Comparison of ENCODE assay signal across 30 cellular contexts in the genomic region with DNA sequence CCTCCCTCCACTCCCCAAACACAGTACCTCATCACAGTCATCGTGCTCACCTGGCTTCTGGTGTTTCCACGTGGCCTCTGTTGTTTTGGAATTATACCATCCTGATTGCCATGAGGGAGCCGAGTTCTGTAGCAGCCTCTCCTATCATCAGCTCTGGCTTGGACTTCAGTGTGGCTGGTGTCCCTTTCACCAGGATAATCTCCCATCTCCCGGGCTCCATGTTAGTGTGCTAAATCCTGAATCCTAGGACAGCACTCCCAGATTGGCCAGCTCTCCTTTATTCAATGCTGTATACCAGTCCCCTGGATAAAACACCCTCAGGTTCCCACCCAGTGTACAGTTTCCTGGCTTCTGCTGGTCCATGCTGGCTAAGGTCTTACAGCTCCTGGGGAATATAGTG. TPM values are rescaled to one million over a fixed set of nuclear protein-coding genes. Genes with fewer than 3 reads are reported as not detected.
"Had no signal": no experiment of that assay in that cellular context is flagged by ENCODE, and none has a peak within 500 bp of the region (broad histone marks: within the 10 kb centered on the region; RNA-seq: fewer than 3 reads in every experiment).

No MANE protein-coding gene starts in this region.

- H3K4me3 ChIP-seq: colonic mucosa, gastrocnemius medialis, heart left ventricle, left lung, ovary, psoas muscle, testis, tibial artery, upper lobe of left lung had no signal

- H3K36me3 ChIP-seq: colonic mucosa, gastrocnemius medialis, heart left ventricle, left lung, ovary, tibial artery, upper lobe of left lung had no signal

- ATAC-seq: esophagus mucosa; gastrocnemius medialis; heart left ventricle; left cardiac atrium; left lung; naive thymus-derived CD8-positive, alpha-beta T cell; psoas muscle; right cardiac atrium; stimulated activated memory B cell treated with anti-CD40 and anti-IgM and Interleukin-4, amounts not matched to agents 10 μg/mL and 1 μg/mL and 100 μg/mL, for 72 hours; stimulated activated naive CD8-positive, alpha-beta T cell treated with anti-CD3 and anti-CD28 coated beads, Interleukin-15, Interleukin-2, amounts not matched to agents 100 U/mL and 50 U/mL, for 24 hours had no signal

- H3K27ac ChIP-seq: colonic mucosa, epithelial cell of prostate, gastrocnemius medialis, heart left ventricle, left lung, ovary, psoas muscle, testis, tibial artery, upper lobe of left lung had no signal

- H3K9me3 ChIP-seq: colonic mucosa, gastrocnemius medialis, heart left ventricle, left lung, ovary, psoas muscle, testis, tibial artery, upper lobe of left lung had no signal

- DNase-seq: colonic mucosa; effector CD8-positive, alpha-beta T cell; endodermal cell; foreskin fibroblast; gastrocnemius medialis; heart left ventricle; hippocampal formation; left cardiac atrium; mesendoderm; naive thymus-derived CD8-positive, alpha-beta T cell; nephron progenitor cell; occipital lobe; posterior cingulate gyrus; psoas muscle; right cardiac atrium; small intestine; stimulated activated CD4-positive, alpha-beta T cell treated with anti-CD3 and anti-CD28 coated beads, Interleukin-1b, Interleukin-23, amount 100 ng/mL, for 48 hours; stimulated activated CD4-positive, alpha-beta T cell treated with anti-CD3 and anti-CD28 coated beads, Interleukin-4, amount 100 ng/mL, for 24 hours; stimulated activated naive CD8-positive, alpha-beta T cell treated with anti-CD3 and anti-CD28 coated beads, Interleukin-15, Interleukin-2, amounts not matched to agents 100 U/mL and 50 U/mL, for 24 hours; substantia nigra; testis; tibial artery; upper lobe of left lung had no signal

- H3K27me3 ChIP-seq: colonic mucosa, gastrocnemius medialis, heart left ventricle, left lung, ovary, testis, tibial artery, upper lobe of left lung had no signal

- H3K4me1 ChIP-seq: colonic mucosa, gastrocnemius medialis, left lung, psoas muscle, testis, upper lobe of left lung had no signal

RNA-seq across cellular contexts. Expression of a gene that starts 53.3 kb away (rescaled TPM):
- total RNA-seq: lung microvascular endothelial cell; myocyte; naive thymus-derived CD8-positive, alpha-beta T cell had no signal
- polyA plus RNA-seq: naive thymus-derived CD8-positive, alpha-beta T cell had no signal
